In genomic region chrX:41291309-41291708, GRCh38 we compare ENCODE assay signal across 31 cellular contexts.
"Had no signal": no experiment of that assay in that cellular context is flagged by ENCODE, and none has a peak within 500 bp of the region (broad histone marks: within the 10 kb centered on the region; RNA-seq: fewer than 3 reads in every experiment).

No MANE protein-coding gene starts in this region.

- H3K36me3 ChIP-seq: adrenal gland, brain microvascular endothelial cell, left ventricle myocardium inferior, pancreas, prostate gland, stomach, thyroid gland, upper lobe of right lung had no signal

- H3K4me3 Mint-ChIP-seq: activated naive CD4-positive, alpha-beta T cell treated with anti-CD3 and anti-CD28 coated beads for 36 hours; activated naive CD8-positive, alpha-beta T cell treated with anti-CD3 and anti-CD28 coated beads for 36 hours; activated T-cell treated with anti-CD3 and anti-CD28 coated beads, Interleukin-2, amount 50 U/mL, for 72 hours; effector memory CD8-positive, alpha-beta T cell; natural killer cell treated with Interleukin-12 subunit alpha and Interleukin-12 subunit beta and Interleukin-15 and Interleukin-18, amount 100 ng/mL, for 72 hours; stimulated activated memory B cell treated with anti-CD40 and anti-IgM and Interleukin-4, amounts not matched to agents 10 μg/mL and 1 μg/mL and 100 μg/mL, for 72 hours had no signal

- H3K27ac ChIP-seq: adrenal gland, brain microvascular endothelial cell, coronary artery, dorsolateral prefrontal cortex, left ventricle myocardium inferior, pancreas, prostate gland, skin epidermis, stomach, thyroid gland, upper lobe of right lung had no signal

- H3K4me1 Mint-ChIP-seq: activated naive CD8-positive, alpha-beta T cell treated with anti-CD3 and anti-CD28 coated beads for 36 hours; stimulated activated memory B cell treated with anti-CD40 and anti-IgM and Interleukin-4, amounts not matched to agents 10 μg/mL and 1 μg/mL and 100 μg/mL, for 72 hours had no signal

- DNase-seq: activated CD4-positive, alpha-beta T cell treated with anti-CD3 and anti-CD28 coated beads for 4 hours; activated CD4-positive, alpha-beta T cell treated with anti-CD3 and anti-CD28 coated beads, Interleukin-2, amount 50 U/mL, for 4 hours; activated naive CD4-positive, alpha-beta T cell treated with anti-CD3 and anti-CD28 coated beads for 36 hours; activated naive CD8-positive, alpha-beta T cell treated with anti-CD3 and anti-CD28 coated beads for 36 hours; activated T-cell treated with anti-CD3 and anti-CD28 coated beads for 4 hours; activated T-cell treated with anti-CD3 and anti-CD28 coated beads, Interleukin-2, amount 50 U/mL, for 72 hours; aorta; brain microvascular endothelial cell; dorsolateral prefrontal cortex; effector memory CD8-positive, alpha-beta T cell; head of caudate nucleus; hippocampal formation; left ventricle myocardium inferior; mesendoderm; mucosa of descending colon; nucleus accumbens; pancreas; retina; stimulated activated CD4-positive, alpha-beta T cell treated with anti-CD3 and anti-CD28 coated beads, Interleukin-4, amount 100 ng/mL, for 24 hours; stimulated activated CD8-positive, alpha-beta memory T cell treated with anti-CD3 and anti-CD28 coated beads, Interleukin-4, amount 100 ng/mL, for 48 hours; stomach; thyroid gland; upper lobe of right lung had no signal

- H3K9me3 ChIP-seq: adrenal gland, left ventricle myocardium inferior, mucosa of descending colon, pancreas, prostate gland, thyroid gland, upper lobe of right lung had no signal

- H3K27me3 Mint-ChIP-seq: activated naive CD8-positive, alpha-beta T cell treated with anti-CD3 and anti-CD28 coated beads for 36 hours; effector memory CD8-positive, alpha-beta T cell; stimulated activated memory B cell treated with anti-CD40 and anti-IgM and Interleukin-4, amounts not matched to agents 10 μg/mL and 1 μg/mL and 100 μg/mL, for 72 hours had no signal

- H3K27me3 ChIP-seq: adrenal gland, brain microvascular endothelial cell, pancreas, thyroid gland, upper lobe of right lung had no signal

- H3K27ac Mint-ChIP-seq: activated naive CD4-positive, alpha-beta T cell treated with anti-CD3 and anti-CD28 coated beads for 36 hours; activated naive CD8-positive, alpha-beta T cell treated with anti-CD3 and anti-CD28 coated beads for 36 hours; activated T-cell treated with anti-CD3 and anti-CD28 coated beads, Interleukin-2, amount 50 U/mL, for 72 hours; effector memory CD8-positive, alpha-beta T cell; natural killer cell treated with Interleukin-12 subunit alpha and Interleukin-12 subunit beta and Interleukin-15 and Interleukin-18, amount 100 ng/mL, for 72 hours; stimulated activated memory B cell treated with anti-CD40 and anti-IgM and Interleukin-4, amounts not matched to agents 10 μg/mL and 1 μg/mL and 100 μg/mL, for 72 hours had no signal

- H3K9me3 Mint-ChIP-seq: effector memory CD8-positive, alpha-beta T cell had no signal

- H3K4me1 ChIP-seq: adrenal gland, left ventricle myocardium inferior, pancreas, prostate gland, stomach, thyroid gland, upper lobe of right lung had no signal

- H3K36me3 Mint-ChIP-seq: natural killer cell treated with Interleukin-12 subunit alpha and Interleukin-12 subunit beta and Interleukin-15 and Interleukin-18, amount 100 ng/mL, for 72 hours; stimulated activated memory B cell treated with anti-CD40 and anti-IgM and Interleukin-4, amounts not matched to agents 10 μg/mL and 1 μg/mL and 100 μg/mL, for 72 hours had no signal

- H3K4me3 ChIP-seq: adrenal gland, coronary artery, dorsolateral prefrontal cortex, left ventricle myocardium inferior, lung, mucosa of descending colon, pancreas, prostate gland, skin epidermis, stomach, thyroid gland, upper lobe of right lung had no signal

- ATAC-seq: activated T-cell treated with anti-CD3 and anti-CD28 coated beads, Interleukin-2, amount 50 U/mL, for 72 hours; effector memory CD8-positive, alpha-beta T cell; mucosa of descending colon; natural killer cell treated with Interleukin-12 subunit alpha and Interleukin-12 subunit beta and Interleukin-15 and Interleukin-18, amount 100 ng/mL, for 72 hours; pancreas; sciatic nerve; stimulated activated memory B cell treated with anti-CD40 and anti-IgM and Interleukin-4, amounts not matched to agents 10 μg/mL and 1 μg/mL and 100 μg/mL, for 72 hours; upper lobe of right lung had no signal
